In genomic region chr7:122695816-122696215, GRCh38 we compare ENCODE assay signal across 1 cellular context.
TF ChIP-seq lines count a peak whose summit lies in the region.

No MANE protein-coding gene starts in this region.

TF ChIP-seq in HepG2, 621 proteins besides CTCF, POLR2A, EP300 and RAD21 (continued from another document and continues in another):
- TF ChIP-seq ZNF614 (CRISPR knock-in tag; IDR thresholded peaks at IDR 0.05; ENCODE audit: borderline replicate concordance): peak; percentile 73; the same call in 1 of the 2 replicates
- TF ChIP-seq GABPA (IDR thresholded peaks at IDR 0.05; ENCODE audit: low read depth, low read length): no peak
- no peak for TF ChIP-seq GABPA (CRISPR knock-in tag; IDR thresholded peaks at IDR 0.05; ENCODE audit: low read depth)
- TF ChIP-seq ELK4 (CRISPR knock-in tag; IDR thresholded peaks at IDR 0.05; ENCODE audit: borderline replicate concordance): no peak
- TF ChIP-seq CERS6 (CRISPR knock-in tag; IDR thresholded peaks at IDR 0.05): no peak
- TF ChIP-seq ZNF839 (CRISPR knock-in tag; IDR thresholded peaks at IDR 0.05; ENCODE audit: borderline replicate concordance): no peak
- TF ChIP-seq IRF1 (CRISPR knock-in tag; IDR thresholded peaks at IDR 0.05; ENCODE audit: low read depth): no peak
- no peak for TF ChIP-seq BHLHE40 (IDR thresholded peaks at IDR 0.05; ENCODE audit: low read length)
- no peak for TF ChIP-seq TIGD3 (CRISPR knock-in tag; IDR thresholded peaks at IDR 0.05; ENCODE audit: borderline replicate concordance)
- TF ChIP-seq IKZF5 (CRISPR knock-in tag; IDR thresholded peaks at IDR 0.05): 0 out of 2 replicates have a peak, but pooled peaks have one; percentile 22
- no peak for TF ChIP-seq KDM5A (IDR thresholded peaks at IDR 0.05; ENCODE audit: borderline replicate concordance, low read length)
- TF ChIP-seq JARID2 (CRISPR knock-in tag; IDR thresholded peaks at IDR 0.05; ENCODE audit: insufficient replicate concordance): no peak
- TF ChIP-seq ZNF556 (CRISPR knock-in tag; IDR thresholded peaks at IDR 0.05; ENCODE audit: borderline replicate concordance): peak; percentile 66; the same call in 1 of the 2 replicates
- TF ChIP-seq ATF7-NPFF (CRISPR knock-in tag; IDR thresholded peaks at IDR 0.05; ENCODE audit: low read depth): no peak
- no peak for TF ChIP-seq HOXD1 (CRISPR knock-in tag; IDR thresholded peaks at IDR 0.05)
- no peak for TF ChIP-seq CREB1 (IDR thresholded peaks at IDR 0.05)
- peak; percentile 45; the same call in 1 of the 2 replicates for TF ChIP-seq CREB1 (CRISPR knock-in tag; IDR thresholded peaks at IDR 0.05)
- TF ChIP-seq IKZF4 (CRISPR knock-in tag; IDR thresholded peaks at IDR 0.05; ENCODE audit: borderline replicate concordance, low read depth, not compliant biosample characterization): no peak
- TF ChIP-seq HDAC2 (CRISPR knock-in tag; IDR thresholded peaks at IDR 0.05): peak; percentile 67
- no peak for TF ChIP-seq JDP2 (CRISPR knock-in tag; IDR thresholded peaks at IDR 0.05; ENCODE audit: borderline replicate concordance)
- TF ChIP-seq PTBP1 (IDR thresholded peaks at IDR 0.05; ENCODE audit: low read depth, low read length, poor library complexity, severe bottlenecking): no peak
- TF ChIP-seq RFXAP (CRISPR knock-in tag; IDR thresholded peaks at IDR 0.05; ENCODE audit: borderline replicate concordance): no peak
- 0 out of 2 replicates have a peak, but pooled peaks have one; percentile 31 for TF ChIP-seq ELF3 (CRISPR knock-in tag; IDR thresholded peaks at IDR 0.05)
- peak; percentile 73 for TF ChIP-seq NR2F6 (IDR thresholded peaks at IDR 0.05)
- peak; percentile 75 for TF ChIP-seq NR2F6 (CRISPR knock-in tag; IDR thresholded peaks at IDR 0.05)
- no peak for TF ChIP-seq ZNF607 (CRISPR knock-in tag; IDR thresholded peaks at IDR 0.05; ENCODE audit: borderline replicate concordance)
- TF ChIP-seq CENPBD1 (CRISPR knock-in tag; IDR thresholded peaks at IDR 0.05; ENCODE audit: borderline replicate concordance, low read depth): no peak
- TF ChIP-seq TBX3 (IDR thresholded peaks at IDR 0.05; ENCODE audit: borderline replicate concordance): peak; percentile 49; the same call in 1 of the 2 replicates
- TF ChIP-seq TARDBP (CRISPR knock-in tag; IDR thresholded peaks at IDR 0.05): peak; percentile 51; the same call in 1 of the 2 replicates
- TF ChIP-seq NPAS2 (CRISPR knock-in tag; IDR thresholded peaks at IDR 0.05; ENCODE audit: borderline replicate concordance): no peak
- no peak for TF ChIP-seq IRX3 (CRISPR knock-in tag; IDR thresholded peaks at IDR 0.05; ENCODE audit: borderline replicate concordance, low read depth)
- no peak for TF ChIP-seq ZBED4 (CRISPR knock-in tag; IDR thresholded peaks at IDR 0.05; ENCODE audit: borderline replicate concordance)
- no peak for TF ChIP-seq MAFF (IDR thresholded peaks at IDR 0.05; ENCODE audit: low read depth, low read length)
- TF ChIP-seq ZNF441 (CRISPR knock-in tag; IDR thresholded peaks at IDR 0.05; ENCODE audit: borderline replicate concordance): no peak
- no peak for TF ChIP-seq SNAPC5 (CRISPR knock-in tag; IDR thresholded peaks at IDR 0.05; ENCODE audit: borderline replicate concordance)
- TF ChIP-seq MAX (IDR thresholded peaks at IDR 0.05): 0 out of 2 replicates have a peak, but pooled peaks have one; percentile 15
- TF ChIP-seq ZNF691 (CRISPR knock-in tag; IDR thresholded peaks at IDR 0.05; ENCODE audit: borderline replicate concordance, low read depth): peak; percentile 49; the same call in 1 of the 2 replicates
- no peak for TF ChIP-seq ZNF317 (CRISPR knock-in tag; IDR thresholded peaks at IDR 0.05)
- TF ChIP-seq THAP9 (CRISPR knock-in tag; IDR thresholded peaks at IDR 0.05; ENCODE audit: borderline replicate concordance): no peak
- no peak for TF ChIP-seq HNRNPLL (IDR thresholded peaks at IDR 0.05; ENCODE audit: low read depth, low read length, poor library complexity, severe bottlenecking)
- TF ChIP-seq AHDC1 (CRISPR knock-in tag; IDR thresholded peaks at IDR 0.05; ENCODE audit: borderline replicate concordance): peak; percentile 58; the same call in 1 of the 2 replicates
